ENCODE assay signal across 28 cellular contexts in the genomic region with DNA sequence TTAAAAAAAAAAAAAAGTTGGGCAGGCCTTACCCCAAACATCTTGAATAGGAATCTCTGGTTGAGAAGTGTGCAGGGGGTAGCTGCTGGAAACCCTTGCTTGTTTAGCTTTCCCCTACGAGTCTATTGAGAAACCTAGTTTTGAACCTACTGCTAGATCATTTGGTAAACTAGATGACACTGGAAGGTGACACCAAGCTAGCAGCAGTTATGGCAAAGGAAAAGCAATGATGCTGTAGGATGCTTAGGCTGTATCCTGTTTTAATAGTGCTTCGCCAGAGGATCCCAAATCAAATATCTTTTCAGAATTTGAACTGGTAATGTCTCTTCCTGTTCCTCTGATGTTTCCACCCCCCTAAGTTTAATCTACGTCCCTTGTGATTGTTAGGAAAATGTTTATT.
"Had no signal": no experiment of that assay in that cellular context is flagged by ENCODE, and none has a peak within 500 bp of the region (broad histone marks: within the 10 kb centered on the region; RNA-seq: fewer than 3 reads in every experiment).

No MANE protein-coding gene starts in this region.

- DNase-seq: colonic mucosa; cortex of kidney; dermis blood vessel endothelial cell; dorsolateral prefrontal cortex; effector CD4-positive, alpha-beta T cell; effector CD8-positive, alpha-beta T cell; effector memory CD4-positive, alpha-beta T cell; effector memory CD8-positive, alpha-beta T cell; endodermal cell; erythroblast; esophagus squamous epithelium; foreskin fibroblast; foreskin keratinocyte; foreskin melanocyte; gastrocnemius medialis; glutamatergic neuron; head of caudate nucleus; heart left ventricle; heart right ventricle had no signal

- H3K27ac ChIP-seq: colonic mucosa, coronary artery, dorsolateral prefrontal cortex, epithelial cell of prostate, esophagus muscularis mucosa, esophagus squamous epithelium, foreskin keratinocyte, gastrocnemius medialis, gastroesophageal sphincter, heart right ventricle, hepatocyte had no signal

- H3K36me3 ChIP-seq: colonic mucosa, esophagus muscularis mucosa, esophagus squamous epithelium, gastrocnemius medialis, gastroesophageal sphincter, heart left ventricle, heart right ventricle had no signal

- H3K4me1 ChIP-seq: colonic mucosa, gastrocnemius medialis had no signal

- H3K9me3 ChIP-seq: colonic mucosa, esophagus muscularis mucosa, esophagus squamous epithelium, gastrocnemius medialis, gastroesophageal sphincter, heart left ventricle, heart right ventricle had no signal

- ATAC-seq: effector memory CD8-positive, alpha-beta T cell; esophagus mucosa; foreskin keratinocyte; gastrocnemius medialis; gastroesophageal sphincter; heart left ventricle; heart right ventricle had no signal

- FAIRE-seq: endometrium, endothelial cell of umbilical vein, frontal cortex had no signal

- H3K27me3 ChIP-seq: esophagus muscularis mucosa, esophagus squamous epithelium, foreskin keratinocyte, gastroesophageal sphincter, hepatocyte had no signal

- H3K4me3 ChIP-seq: colonic mucosa, coronary artery, dorsolateral prefrontal cortex, esophagus muscularis mucosa, esophagus squamous epithelium, gastrocnemius medialis, gastroesophageal sphincter, heart left ventricle, heart right ventricle, hepatocyte had no signal

- H3K4me2 ChIP-seq: hepatocyte had no signal

- H2AFZ ChIP-seq: hepatocyte had no signal
